In the genomic region with DNA sequence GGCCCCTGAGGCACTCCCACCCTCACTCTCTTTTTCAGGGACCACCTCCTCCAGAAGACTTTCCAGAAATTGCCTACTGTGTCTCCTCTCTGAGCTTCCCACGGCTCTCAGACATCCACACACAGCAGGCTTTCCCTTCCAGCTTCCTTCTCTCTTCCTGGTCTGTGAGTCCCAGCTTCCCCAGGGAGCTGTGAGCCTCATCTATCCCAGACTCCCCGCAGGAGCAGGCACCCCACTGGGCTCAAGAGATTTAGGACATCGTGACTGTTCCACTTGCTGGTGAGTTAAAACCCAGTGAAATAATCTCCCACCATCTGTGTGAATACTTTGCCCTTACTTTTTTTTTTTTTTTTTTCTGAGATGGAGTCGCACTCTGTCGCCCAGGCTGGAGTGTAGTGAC, we compare ENCODE assay signal across 25 cellular contexts. TPM values are rescaled to one million over a fixed set of nuclear protein-coding genes. Genes with fewer than 3 reads are reported as not detected.
"Had no signal": no experiment of that assay in that cellular context is flagged by ENCODE, and none has a peak within 500 bp of the region (broad histone marks: within the 10 kb centered on the region; RNA-seq: fewer than 3 reads in every experiment).

No MANE protein-coding gene starts in this region.

- H3K4me3 ChIP-seq: adrenal gland, gastrocnemius medialis, heart left ventricle, left lung, sigmoid colon, upper lobe of right lung had no signal

- H3K4me3 Mint-ChIP-seq: activated CD4-positive, alpha-beta memory T cell treated with anti-CD3 and anti-CD28 coated beads for 36 hours; activated CD4-positive, alpha-beta T cell treated with anti-CD3 and anti-CD28 coated beads for 36 hours; activated T-helper 1 cell treated with anti-CD3 and anti-CD28 coated beads, Interleukin-12 subunit alpha, Interleukin-12 subunit beta, Interleukin-2, Interleukin-4 antibody, amounts not matched to agents 30 ng/mL and 10 ng/mL and 1 ng/mL, durations not matched to agents 14 hours and 24 hours and 36 hours; nephron progenitor cell; stimulated activated memory B cell treated with anti-CD40 and anti-IgM and Interleukin-4, amounts not matched to agents 10 μg/mL and 1 μg/mL and 100 μg/mL, for 72 hours had no signal

- ATAC-seq: activated CD4-positive, alpha-beta T cell treated with anti-CD3 and anti-CD28 coated beads for 36 hours; activated naive CD4-positive, alpha-beta T cell treated with anti-CD3 and anti-CD28 coated beads, Interleukin-2, amount 50 U/mL, for 72 hours; esophagus mucosa; gastrocnemius medialis; heart left ventricle; left lung; stimulated activated memory B cell treated with anti-CD40 and anti-IgM and Interleukin-4, amounts not matched to agents 10 μg/mL and 1 μg/mL and 100 μg/mL, for 72 hours; upper lobe of right lung had no signal

- FAIRE-seq: astrocyte, bronchial epithelial cell had no signal

- H3K4me1 Mint-ChIP-seq: activated CD4-positive, alpha-beta T cell treated with anti-CD3 and anti-CD28 coated beads for 36 hours had no signal

- H3K36me3 ChIP-seq: adrenal gland, gastrocnemius medialis, heart left ventricle, left lung, sigmoid colon, upper lobe of right lung had no signal

- H3K36me3 Mint-ChIP-seq: activated CD4-positive, alpha-beta memory T cell treated with anti-CD3 and anti-CD28 coated beads for 36 hours; activated naive CD4-positive, alpha-beta T cell treated with anti-CD3 and anti-CD28 coated beads, Interleukin-2, amount 50 U/mL, for 72 hours; stimulated activated memory B cell treated with anti-CD40 and anti-IgM and Interleukin-4, amounts not matched to agents 10 μg/mL and 1 μg/mL and 100 μg/mL, for 72 hours had no signal

- H3K9me3 ChIP-seq: adrenal gland, gastrocnemius medialis, heart left ventricle, left lung, sigmoid colon, upper lobe of right lung had no signal

- DNase-seq: activated CD4-positive, alpha-beta memory T cell treated with anti-CD3 and anti-CD28 coated beads for 36 hours; activated CD4-positive, alpha-beta T cell treated with anti-CD3 and anti-CD28 coated beads for 36 hours; activated gamma-delta T cell treated with Interleukin-2 at 50 U/mL for 16 hours; activated T-cell treated with anti-CD3 and anti-CD28 coated beads for 4 hours; adrenal gland; cerebellar nuclear complex; effector CD4-positive, alpha-beta T cell; gastrocnemius medialis; heart left ventricle; left lung; mammary epithelial cell; nephron progenitor cell; occipital lobe; sigmoid colon; stimulated activated CD4-positive, alpha-beta T cell treated with anti-CD3 and anti-CD28 coated beads, Interleukin-4, amount 100 ng/mL, for 24 hours; upper lobe of right lung had no signal

- H3K27ac ChIP-seq: adrenal gland, gastrocnemius medialis, heart left ventricle, left lung, upper lobe of right lung had no signal

- H3K27ac Mint-ChIP-seq: activated CD4-positive, alpha-beta memory T cell treated with anti-CD3 and anti-CD28 coated beads for 36 hours; activated CD4-positive, alpha-beta T cell treated with anti-CD3 and anti-CD28 coated beads for 36 hours; activated naive CD4-positive, alpha-beta T cell treated with anti-CD3 and anti-CD28 coated beads, Interleukin-2, amount 50 U/mL, for 72 hours; activated T-helper 1 cell treated with anti-CD3 and anti-CD28 coated beads, Interleukin-12 subunit alpha, Interleukin-12 subunit beta, Interleukin-2, Interleukin-4 antibody, amounts not matched to agents 30 ng/mL and 10 ng/mL and 1 ng/mL, durations not matched to agents 14 hours and 24 hours and 36 hours; nephron progenitor cell; stimulated activated memory B cell treated with anti-CD40 and anti-IgM and Interleukin-4, amounts not matched to agents 10 μg/mL and 1 μg/mL and 100 μg/mL, for 72 hours had no signal

- H3K4me1 ChIP-seq: adrenal gland, gastrocnemius medialis had no signal

- H3K9me3 Mint-ChIP-seq: activated CD4-positive, alpha-beta memory T cell treated with anti-CD3 and anti-CD28 coated beads for 36 hours; activated naive CD4-positive, alpha-beta T cell treated with anti-CD3 and anti-CD28 coated beads, Interleukin-2, amount 50 U/mL, for 72 hours; activated T-helper 1 cell treated with anti-CD3 and anti-CD28 coated beads, Interleukin-12 subunit alpha, Interleukin-12 subunit beta, Interleukin-2, Interleukin-4 antibody, amounts not matched to agents 30 ng/mL and 10 ng/mL and 1 ng/mL, durations not matched to agents 14 hours and 24 hours and 36 hours; stimulated activated memory B cell treated with anti-CD40 and anti-IgM and Interleukin-4, amounts not matched to agents 10 μg/mL and 1 μg/mL and 100 μg/mL, for 72 hours had no signal

RNA-seq across cellular contexts. Expression of gene PRELP, which starts 22.0 kb away (rescaled TPM):
- total RNA-seq: activated CD4-positive, alpha-beta memory T cell treated with anti-CD3 and anti-CD28 coated beads for 36 hours; activated CD4-positive, alpha-beta T cell treated with anti-CD3 and anti-CD28 coated beads for 36 hours; activated T-helper 1 cell treated with anti-CD3 and anti-CD28 coated beads, Interleukin-12 subunit alpha, Interleukin-12 subunit beta, Interleukin-2, Interleukin-4 antibody, amounts not matched to agents 30 ng/mL and 10 ng/mL and 1 ng/mL, durations not matched to agents 14 hours and 24 hours and 36 hours; bronchial epithelial cell had no signal

RNA-seq across cellular contexts. Expression of gene OPTC, which starts 40.3 kb away (rescaled TPM):
- total RNA-seq: activated CD4-positive, alpha-beta memory T cell treated with anti-CD3 and anti-CD28 coated beads for 36 hours; activated CD4-positive, alpha-beta T cell treated with anti-CD3 and anti-CD28 coated beads for 36 hours; activated naive CD4-positive, alpha-beta T cell treated with anti-CD3 and anti-CD28 coated beads, Interleukin-2, amount 50 U/mL, for 72 hours; activated T-helper 1 cell treated with anti-CD3 and anti-CD28 coated beads, Interleukin-12 subunit alpha, Interleukin-12 subunit beta, Interleukin-2, Interleukin-4 antibody, amounts not matched to agents 30 ng/mL and 10 ng/mL and 1 ng/mL, durations not matched to agents 14 hours and 24 hours and 36 hours; adrenal gland; astrocyte; bronchial epithelial cell; esophagus mucosa; gastrocnemius medialis; heart left ventricle; kidney epithelial cell; left lung; mammary epithelial cell; myocyte; occipital lobe; renal cortical epithelial cell; sigmoid colon; upper lobe of right lung had no signal
- polyA plus RNA-seq: heart left ventricle, mammary epithelial cell, sigmoid colon had no signal
